In the genomic region with DNA sequence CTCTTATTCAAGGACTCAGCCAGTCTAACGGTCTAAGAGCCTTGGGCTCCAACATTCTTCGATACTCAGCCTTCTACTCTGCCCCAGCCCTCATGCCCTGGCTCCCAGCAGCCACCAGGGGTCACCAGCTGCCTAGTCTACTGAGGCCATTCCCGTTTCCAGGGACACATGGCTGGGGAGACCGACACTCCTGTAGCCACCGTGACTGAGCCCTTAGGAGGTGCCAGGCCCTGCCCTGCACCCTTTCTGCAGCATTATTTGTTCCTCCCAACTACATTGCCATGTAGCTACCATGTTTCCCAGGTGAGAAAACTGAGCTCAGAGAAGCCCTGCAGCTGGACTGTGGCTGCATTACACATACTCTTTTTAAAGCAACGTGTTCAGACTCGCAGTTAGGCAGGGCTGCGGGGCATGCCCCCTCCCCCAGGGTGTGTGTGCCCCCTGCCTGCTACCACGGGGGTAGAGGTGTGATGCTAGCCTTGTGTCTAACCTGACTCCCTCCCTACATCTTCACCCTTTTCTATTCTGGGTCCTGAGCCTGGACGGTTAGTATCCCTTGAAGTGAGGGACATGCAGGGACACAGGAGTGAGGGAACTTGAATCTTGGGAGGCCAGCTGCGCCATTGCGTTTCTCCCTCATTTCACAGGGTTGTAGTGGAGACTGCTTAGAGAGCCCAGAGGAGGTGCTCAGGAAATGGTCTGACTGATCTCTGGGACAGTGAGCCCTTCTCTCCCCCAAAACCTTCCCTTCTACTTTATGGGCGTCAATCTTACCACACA, we compare ENCODE assay signal across 8 cellular contexts. TPM values are rescaled to one million over a fixed set of nuclear protein-coding genes. Genes with fewer than 3 reads are reported as not detected.
A peak's percentile ranks its signal among the peaks of the same experiment; 100 is the strongest.
DNase-seq lines count a peak whose midpoint lies in the region; ATAC-seq and TF ChIP-seq lines count a peak whose summit lies in the region.

No MANE protein-coding gene starts in this region.

- H3K4me1 ChIP-seq in PC-9 (replicated peaks; ENCODE audit: insufficient read depth), result 0 out of 2 replicates have a peak, but pooled peaks cover 4% of the 10 kb centered on the region

- H4K20me1 ChIP-seq in PC-9 (ENCODE audit: insufficient read depth), result no peaks in the 10 kb centered on the region

- H3K4me2 ChIP-seq in PC-9, result no peak overlapping the region

- POLR2A ChIA-PET in PC-9 (lab: Charles Lee; ENCODE audit: unreplicated experiment), result interaction anchor here (0.7 kb wide), 1 partner anchor 150 kb away, joined by 3 read pairs; no protein-coding TSS in a partner anchor

- H3K4me3 ChIP-seq in PC-9 (no peak overlapping the region), foreskin fibroblast (ENCODE audit: low read depth in 1 of 2, low read length in 2 of 2) (no peak overlapping the region)

- no peaks in the 10 kb centered on the region for H3K79me2 ChIP-seq in PC-9 (ENCODE audit: low read depth)

- H3F3A ChIP-seq in PC-9 (ENCODE audit: insufficient read depth, low read depth), result peaks cover 6% of the 10 kb centered on the region; the same call in 1 of the 2 replicates

- CTCF ChIA-PET in PC-9 (lab: Charles Lee), result interaction anchor here (0.6 to 2.5 kb wide), 5 partner anchors 106 to 543 kb away, joined by 3 to 22 read pairs (median 3); no protein-coding TSS in a partner anchor

- H3K27me3 ChIP-seq in PC-9 (ENCODE audit: insufficient read depth, low read depth), result no peaks in the 10 kb centered on the region

- no peaks in the 10 kb centered on the region for H3K9me3 ChIP-seq in PC-9 (ENCODE audit: insufficient read depth, low read depth)

- no peaks in the 10 kb centered on the region for H3K9me2 ChIP-seq in PC-9 (ENCODE audit: insufficient read depth)

- DNase-seq in DMS79 treated with DMSO at 0.1 percent for 48 hours (lab: John Stamatoyannopoulos, UW) (peak; percentile 64), Kasumi-1 (lab: John Stamatoyannopoulos, UW) (peak; percentile 71 to 84), PC-9 (peak; percentile 61 to 85), foreskin fibroblast (peak; percentile 73 to 90), nucleus accumbens (lab: John Stamatoyannopoulos, UW) (peak in 52 of 56 donors; percentile 31 to 92 (median 76)), GM19240 (ENCODE audit: insufficient read length, low spot score) (no peak)
- peak; percentile 83 for DNase-seq in activated effector memory CD4-positive, alpha-beta T cell treated with anti-CD3 and anti-CD28 coated beads, Interleukin-2, amount 50 U/mL, for 16 hours

- intact Hi-C loops in PC-9 (cut with micrococcal nuclease; ENCODE audit: unreplicated experiment), result loop anchor here (1.0 to 5.0 kb wide), 5 partner anchors 347 to 556 kb away; no protein-coding TSS in a partner anchor

- H2AFZ ChIP-seq in PC-9, result no peak overlapping the region

- BruUV-seq in PC-9 (replicated peaks; lab: Mats Ljungman, UMichigan), result no TSS peak

- H3K27ac ChIP-seq in PC-9, result no peak overlapping the region

- TF ChIP-seq CTCF in PC-9 (conservative IDR thresholded peaks at IDR 0.05), result peak; percentile 97
- TF ChIP-seq CTCF in foreskin fibroblast (IDR thresholded peaks at IDR 0.05; ENCODE audit: low read depth, low read length), result peak; percentile 99

- no peaks in the 10 kb centered on the region for H3K36me3 ChIP-seq in PC-9 (ENCODE audit: low read depth)

- ATAC-seq in HG03520 (IDR thresholded peaks at IDR 0.05; ENCODE audit: unreplicated experiment), result no peak

RNA-seq across cellular contexts. Expression of a gene that starts 17.5 kb away (rescaled TPM):
- 17.5 and 24.0 TPM in 2 replicates for total RNA-seq in PC-9 (2021)

RNA-seq across cellular contexts. Expression of a gene that starts 37.9 kb away (rescaled TPM):
- 145 and 184 TPM in 2 replicates for total RNA-seq in PC-9 (2021)
